In genomic region chr6:97535800-97536199, GRCh38 we compare ENCODE assay signal across 29 cellular contexts.
"Had no signal": no experiment of that assay in that cellular context is flagged by ENCODE, and none has a peak within 500 bp of the region (broad histone marks: within the 10 kb centered on the region; RNA-seq: fewer than 3 reads in every experiment).

No MANE protein-coding gene starts in this region.

- H3K36me3 ChIP-seq: stomach, suprapubic skin, thoracic aorta, thyroid gland, tibial artery, tibial nerve, transverse colon, upper lobe of left lung, upper lobe of right lung, uterus, vagina had no signal

- H3K4me3 ChIP-seq: stomach, suprapubic skin, testis, thoracic aorta, thyroid gland, tibial artery, tibial nerve, transverse colon, upper lobe of left lung, upper lobe of right lung, uterus, vagina had no signal

- H3K27ac Mint-ChIP-seq: stimulated activated effector memory CD8-positive, alpha-beta T cell treated with anti-CD3 and anti-CD28 coated beads, Interleukin-12 subunit alpha, Interleukin-12 subunit beta, amount 100 ng/mL, for 72 hours; stimulated activated memory B cell treated with anti-CD40 and anti-IgM and Interleukin-4, amounts not matched to agents 10 μg/mL and 1 μg/mL and 100 μg/mL, for 72 hours; stimulated activated naive B cell treated with anti-CD40 and anti-IgM and Interleukin-4, amounts not matched to agents 10 μg/mL and 1 μg/mL and 100 μg/mL, for 72 hours; stimulated activated naive CD8-positive, alpha-beta T cell treated with anti-CD3 and anti-CD28 coated beads, Interleukin-15, amount 100 ng/mL, for 72 hours; stimulated activated naive CD8-positive, alpha-beta T cell treated with anti-CD3 and anti-CD28 coated beads, Interleukin-15, Interleukin-2, amounts not matched to agents 100 ng/mL and 50 ng/mL, for 24 hours; type B pancreatic cell had no signal

- H3K27me3 ChIP-seq: stomach, suprapubic skin, testis, thyroid gland, tibial artery, tibial nerve, transverse colon, upper lobe of left lung, upper lobe of right lung, uterus, vagina had no signal

- H3K27ac ChIP-seq: stomach, suprapubic skin, testis, thoracic aorta, thyroid gland, tibial artery, tibial nerve, transverse colon, upper lobe of left lung, upper lobe of right lung, uterus, vagina had no signal

- H3K36me3 Mint-ChIP-seq: stimulated activated effector memory CD8-positive, alpha-beta T cell treated with anti-CD3 and anti-CD28 coated beads, Interleukin-12 subunit alpha, Interleukin-12 subunit beta, amount 100 ng/mL, for 72 hours; stimulated activated memory B cell treated with anti-CD40 and anti-IgM and Interleukin-4, amounts not matched to agents 10 μg/mL and 1 μg/mL and 100 μg/mL, for 72 hours; stimulated activated naive B cell treated with anti-CD40 and anti-IgM and Interleukin-4, amounts not matched to agents 10 μg/mL and 1 μg/mL and 100 μg/mL, for 72 hours; type B pancreatic cell had no signal

- H3K4me1 Mint-ChIP-seq: stimulated activated effector memory CD8-positive, alpha-beta T cell treated with anti-CD3 and anti-CD28 coated beads, Interleukin-12 subunit alpha, Interleukin-12 subunit beta, amount 100 ng/mL, for 72 hours; stimulated activated memory B cell treated with anti-CD40 and anti-IgM and Interleukin-4, amounts not matched to agents 10 μg/mL and 1 μg/mL and 100 μg/mL, for 72 hours; stimulated activated naive B cell treated with anti-CD40 and anti-IgM and Interleukin-4, amounts not matched to agents 10 μg/mL and 1 μg/mL and 100 μg/mL, for 72 hours; stimulated activated naive CD8-positive, alpha-beta T cell treated with anti-CD3 and anti-CD28 coated beads, Interleukin-15, amount 100 ng/mL, for 72 hours had no signal

- H3K9me3 Mint-ChIP-seq: stimulated activated effector memory CD8-positive, alpha-beta T cell treated with anti-CD3 and anti-CD28 coated beads, Interleukin-12 subunit alpha, Interleukin-12 subunit beta, amount 100 ng/mL, for 72 hours; stimulated activated memory B cell treated with anti-CD40 and anti-IgM and Interleukin-4, amounts not matched to agents 10 μg/mL and 1 μg/mL and 100 μg/mL, for 72 hours; stimulated activated naive B cell treated with anti-CD40 and anti-IgM and Interleukin-4, amounts not matched to agents 10 μg/mL and 1 μg/mL and 100 μg/mL, for 72 hours; stimulated activated naive CD8-positive, alpha-beta T cell treated with anti-CD3 and anti-CD28 coated beads, Interleukin-15, amount 100 ng/mL, for 72 hours; stimulated activated naive CD8-positive, alpha-beta T cell treated with anti-CD3 and anti-CD28 coated beads, Interleukin-15, Interleukin-2, amounts not matched to agents 100 ng/mL and 50 ng/mL, for 24 hours; type B pancreatic cell had no signal

- H3K4me1 ChIP-seq: stomach, suprapubic skin, testis, thyroid gland, tibial artery, tibial nerve, transverse colon, upper lobe of left lung, upper lobe of right lung, uterus, vagina had no signal

- FAIRE-seq: urothelium cell line had no signal

- H3K4me3 Mint-ChIP-seq: stimulated activated effector memory CD8-positive, alpha-beta T cell treated with anti-CD3 and anti-CD28 coated beads, Interleukin-12 subunit alpha, Interleukin-12 subunit beta, amount 100 ng/mL, for 72 hours; stimulated activated memory B cell treated with anti-CD40 and anti-IgM and Interleukin-4, amounts not matched to agents 10 μg/mL and 1 μg/mL and 100 μg/mL, for 72 hours; stimulated activated naive B cell treated with anti-CD40 and anti-IgM and Interleukin-4, amounts not matched to agents 10 μg/mL and 1 μg/mL and 100 μg/mL, for 72 hours; stimulated activated naive CD8-positive, alpha-beta T cell treated with anti-CD3 and anti-CD28 coated beads, Interleukin-15, amount 100 ng/mL, for 72 hours; stimulated activated naive CD8-positive, alpha-beta T cell treated with anti-CD3 and anti-CD28 coated beads, Interleukin-15, Interleukin-2, amounts not matched to agents 100 ng/mL and 50 ng/mL, for 24 hours; type B pancreatic cell had no signal

- H3K27me3 Mint-ChIP-seq: stimulated activated memory B cell treated with anti-CD40 and anti-IgM and Interleukin-4, amounts not matched to agents 10 μg/mL and 1 μg/mL and 100 μg/mL, for 72 hours; stimulated activated naive B cell treated with anti-CD40 and anti-IgM and Interleukin-4, amounts not matched to agents 10 μg/mL and 1 μg/mL and 100 μg/mL, for 72 hours; stimulated activated naive CD8-positive, alpha-beta T cell treated with anti-CD3 and anti-CD28 coated beads, Interleukin-15, amount 100 ng/mL, for 72 hours; stimulated activated naive CD8-positive, alpha-beta T cell treated with anti-CD3 and anti-CD28 coated beads, Interleukin-15, Interleukin-2, amounts not matched to agents 100 ng/mL and 50 ng/mL, for 24 hours had no signal

- DNase-seq: stimulated activated CD4-positive, alpha-beta T cell treated with anti-CD3 and anti-CD28 coated beads, Interleukin-2, amount 100 ng/mL, for 48 hours; stimulated activated CD4-positive, alpha-beta T cell treated with anti-CD3 and anti-CD28 coated beads, Interleukin-4, amount 100 ng/mL, for 1 hour; stimulated activated CD4-positive, alpha-beta T cell treated with anti-CD3 and anti-CD28 coated beads, Interleukin-4, amount 100 ng/mL, for 24 hours; stimulated activated CD4-positive, alpha-beta T cell treated with anti-CD3 and anti-CD28 coated beads, Interleukin-4, amount 100 ng/mL, for 4 hours; stimulated activated CD8-positive, alpha-beta memory T cell treated with anti-CD3 and anti-CD28 coated beads, Interleukin-4, amount 100 ng/mL, for 48 hours; stimulated activated naive B cell treated with anti-CD40 and anti-IgM and Interleukin-4, amounts not matched to agents 10 μg/mL and 1 μg/mL and 100 μg/mL, for 72 hours; stimulated activated naive CD4-positive, alpha-beta T cell; stimulated activated naive CD4-positive, alpha-beta T cell treated with Interleukin-2 at 50 U/mL for 16 hours; stimulated activated naive CD8-positive, alpha-beta T cell treated with anti-CD3 and anti-CD28 coated beads, Interleukin-15, amount 100 ng/mL, for 72 hours; stimulated activated naive CD8-positive, alpha-beta T cell treated with anti-CD3 and anti-CD28 coated beads, Interleukin-15, Interleukin-2, amounts not matched to agents 100 U/mL and 50 U/mL, for 24 hours; stomach; substantia nigra; testis; thyroid gland; tibial artery; transverse colon; trophoblast cell; upper lobe of left lung; upper lobe of right lung; uterus had no signal

- ATAC-seq: stimulated activated effector memory CD8-positive, alpha-beta T cell treated with anti-CD3 and anti-CD28 coated beads, Interleukin-12 subunit alpha, Interleukin-12 subunit beta, amount 100 ng/mL, for 72 hours; stimulated activated memory B cell treated with anti-CD40 and anti-IgM and Interleukin-4, amounts not matched to agents 10 μg/mL and 1 μg/mL and 100 μg/mL, for 72 hours; stimulated activated naive B cell treated with anti-CD40 and anti-IgM and Interleukin-4, amounts not matched to agents 10 μg/mL and 1 μg/mL and 100 μg/mL, for 72 hours; stimulated activated naive CD8-positive, alpha-beta T cell treated with anti-CD3 and anti-CD28 coated beads, Interleukin-15, amount 100 ng/mL, for 72 hours; stimulated activated naive CD8-positive, alpha-beta T cell treated with anti-CD3 and anti-CD28 coated beads, Interleukin-15, Interleukin-2, amounts not matched to agents 100 U/mL and 50 U/mL, for 24 hours; upper lobe of right lung had no signal

- H3K9me3 ChIP-seq: stomach, suprapubic skin, testis, thoracic aorta, thyroid gland, tibial artery, tibial nerve, transverse colon, upper lobe of left lung, upper lobe of right lung, uterus, vagina had no signal
